Comparison of ENCODE assay signal across 2 cellular contexts in genomic region chrX:40552768-40553167, GRCh38.
TF ChIP-seq lines count a peak whose summit lies in the region.

No MANE protein-coding gene starts in this region.

TF ChIP-seq in HCT116, 20 proteins besides CTCF, POLR2A, EP300 and RAD21:
- no peak for TF ChIP-seq MAX (IDR thresholded peaks at IDR 0.05)
- no peak for TF ChIP-seq EZH2 (IDR thresholded peaks at IDR 0.05)
- no peak for TF ChIP-seq CBX3 (IDR thresholded peaks at IDR 0.05; ENCODE audit: low read depth)
- no peak for TF ChIP-seq ELF1 (IDR thresholded peaks at IDR 0.05; ENCODE audit: borderline replicate concordance, low read depth)
- TF ChIP-seq ZFX (IDR thresholded peaks at IDR 0.05), result no peak
- TF ChIP-seq YY1 (IDR thresholded peaks at IDR 0.05; ENCODE audit: extremely low read depth, insufficient replicate concordance, low read depth, low read length), result no peak
- no peak for TF ChIP-seq SIN3A (IDR thresholded peaks at IDR 0.05; ENCODE audit: low read depth)
- TF ChIP-seq SP1 (IDR thresholded peaks at IDR 0.05; ENCODE audit: low read depth), result no peak
- no peak for TF ChIP-seq SRF (IDR thresholded peaks at IDR 0.05; ENCODE audit: low read depth)
- no peak for TF ChIP-seq ZBTB33 (IDR thresholded peaks at IDR 0.05; ENCODE audit: extremely low read depth, insufficient replicate concordance, low read length)
- no peak for TF ChIP-seq ZNF274 (IDR thresholded peaks at IDR 0.05; ENCODE audit: low read depth, low read length)
- TF ChIP-seq ATF3 (IDR thresholded peaks at IDR 0.05), result no peak
- TF ChIP-seq EZH2phosphoT487 (IDR thresholded peaks at IDR 0.05; ENCODE audit: borderline replicate concordance), result no peak
- TF ChIP-seq FOSL1 (IDR thresholded peaks at IDR 0.05; ENCODE audit: low read depth), result no peak
- TF ChIP-seq JUND (IDR thresholded peaks at IDR 0.05), result no peak
- TF ChIP-seq POLR2AphosphoS5 (IDR thresholded peaks at IDR 0.05; ENCODE audit: low read depth, low read length), result no peak
- TF ChIP-seq EGR1 (IDR thresholded peaks at IDR 0.05; ENCODE audit: low read depth), result no peak
- TF ChIP-seq REST (IDR thresholded peaks at IDR 0.05; ENCODE audit: low read depth), result no peak
- TF ChIP-seq TCF7L2 (IDR thresholded peaks at IDR 0.05; ENCODE audit: borderline replicate concordance, extremely low read depth, insufficient read depth, insufficient read length), result no peak
- TF ChIP-seq CEBPB (IDR thresholded peaks at IDR 0.05; ENCODE audit: low read depth), result no peak
TF ChIP-seq in HCT116: peak in this region for 0.

TF ChIP-seq in SK-N-SH, 30 proteins besides CTCF, POLR2A, EP300 and RAD21:
- TF ChIP-seq SMC3 (IDR thresholded peaks at IDR 0.05; ENCODE audit: low read depth, low read length) (peak; percentile 32; the same call in 1 of the 2 replicates), MXI1 (IDR thresholded peaks at IDR 0.05; ENCODE audit: low read depth, low read length) (no peak)
